In the genomic region with DNA sequence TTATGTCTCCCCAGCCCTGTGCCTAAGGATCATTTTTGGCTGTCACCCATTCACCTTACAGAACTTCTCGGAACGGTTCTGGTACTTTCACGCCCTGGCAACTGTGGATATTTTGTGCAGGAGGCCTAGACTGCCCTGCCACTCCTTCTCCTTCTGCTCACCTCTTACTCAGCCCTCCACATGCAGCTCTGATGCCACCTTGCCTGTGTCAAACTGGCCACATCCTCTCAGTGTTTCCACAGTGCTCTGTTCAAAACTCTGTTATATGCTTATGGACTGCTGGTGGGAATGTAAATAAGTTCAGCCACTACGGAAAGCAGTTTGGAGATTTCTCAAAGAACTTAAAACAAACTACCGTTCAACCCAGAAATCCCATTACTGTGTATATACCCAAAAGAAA, we compare ENCODE assay signal across 19 cellular contexts.
"Had no signal": no experiment of that assay in that cellular context is flagged by ENCODE, and none has a peak within 500 bp of the region (broad histone marks: within the 10 kb centered on the region; RNA-seq: fewer than 3 reads in every experiment).

No MANE protein-coding gene starts in this region.

- H3K27me3 Mint-ChIP-seq: natural killer cell treated with Interleukin-12 subunit alpha and Interleukin-12 subunit beta and Interleukin-15 and Interleukin-18, amount 100 ng/mL, for 72 hours; stimulated activated memory B cell treated with anti-CD40 and anti-IgM and Interleukin-4, amounts not matched to agents 10 μg/mL and 1 μg/mL and 100 μg/mL, for 72 hours had no signal

- H3K4me3 ChIP-seq: coronary artery, esophagus muscularis mucosa, left ventricle myocardium inferior, SK-N-MC, upper lobe of left lung had no signal

- H3K27me3 ChIP-seq: esophagus muscularis mucosa, upper lobe of left lung had no signal

- H3K4me1 ChIP-seq: left ventricle myocardium inferior, parathyroid adenoma, upper lobe of left lung had no signal

- H3K9me3 ChIP-seq: esophagus muscularis mucosa, left ventricle myocardium inferior, upper lobe of left lung had no signal

- ATAC-seq: natural killer cell treated with Interleukin-12 subunit alpha and Interleukin-12 subunit beta and Interleukin-15 and Interleukin-18, amount 100 ng/mL, for 72 hours; right cardiac atrium; stimulated activated memory B cell treated with anti-CD40 and anti-IgM and Interleukin-4, amounts not matched to agents 10 μg/mL and 1 μg/mL and 100 μg/mL, for 72 hours; WTC11 had no signal

- H3K36me3 Mint-ChIP-seq: mesothelial cell of epicardium; natural killer cell treated with Interleukin-12 subunit alpha and Interleukin-12 subunit beta and Interleukin-15 and Interleukin-18, amount 100 ng/mL, for 72 hours; WTC11 had no signal

- H3K4me3 Mint-ChIP-seq: mesothelial cell of epicardium; natural killer cell treated with Interleukin-12 subunit alpha and Interleukin-12 subunit beta and Interleukin-15 and Interleukin-18, amount 100 ng/mL, for 72 hours; stimulated activated memory B cell treated with anti-CD40 and anti-IgM and Interleukin-4, amounts not matched to agents 10 μg/mL and 1 μg/mL and 100 μg/mL, for 72 hours; WTC11 had no signal

- DNase-seq: activated CD4-positive, alpha-beta T cell treated with anti-CD3 and anti-CD28 coated beads for 4 hours; activated gamma-delta T cell treated with Interleukin-2 at 50 U/mL for 16 hours; cerebellar nuclear complex; glutamatergic neuron; hippocampal formation; left ventricle myocardium inferior; right cardiac atrium; SHP77 treated with DMSO at 0.1 percent for 48 hours; stimulated activated CD4-positive, alpha-beta T cell treated with anti-CD3 and anti-CD28 coated beads, Interleukin-2, amount 100 ng/mL, for 24 hours; T-helper 9 cell; upper lobe of left lung had no signal

- H3K9me3 Mint-ChIP-seq: mesothelial cell of epicardium; natural killer cell treated with Interleukin-12 subunit alpha and Interleukin-12 subunit beta and Interleukin-15 and Interleukin-18, amount 100 ng/mL, for 72 hours; stimulated activated memory B cell treated with anti-CD40 and anti-IgM and Interleukin-4, amounts not matched to agents 10 μg/mL and 1 μg/mL and 100 μg/mL, for 72 hours; WTC11 had no signal

- H3K27ac Mint-ChIP-seq: natural killer cell treated with Interleukin-12 subunit alpha and Interleukin-12 subunit beta and Interleukin-15 and Interleukin-18, amount 100 ng/mL, for 72 hours; stimulated activated memory B cell treated with anti-CD40 and anti-IgM and Interleukin-4, amounts not matched to agents 10 μg/mL and 1 μg/mL and 100 μg/mL, for 72 hours; WTC11 had no signal

- H3K36me3 ChIP-seq: esophagus muscularis mucosa, left ventricle myocardium inferior, upper lobe of left lung had no signal

- H3K27ac ChIP-seq: coronary artery, esophagus muscularis mucosa, left ventricle myocardium inferior, parathyroid adenoma, SK-N-MC, upper lobe of left lung had no signal
